In genomic region chr3:4752201-4753072, GRCh38 we compare ENCODE assay signal across 2 cellular contexts.
TF ChIP-seq lines count a peak whose summit lies in the region.

No MANE protein-coding gene starts in this region.

TF ChIP-seq in A549, 52 proteins besides CTCF, POLR2A, EP300 and RAD21 (continued from another document):
- no peak; the same call in none of the 2 replicates for TF ChIP-seq MAX (IDR thresholded peaks at IDR 0.05)
- TF ChIP-seq CEBPB (IDR thresholded peaks at IDR 0.05): 0 out of 4 replicates have a peak, but pooled peaks of 1 of the 2 experiments have one; percentile 3
- TF ChIP-seq SREBF2 (IDR thresholded peaks at IDR 0.05): no peak
- TF ChIP-seq ZNF302 (CRISPR knock-in tag; IDR thresholded peaks at IDR 0.05): no peak
- TF ChIP-seq CBX8 (IDR thresholded peaks at IDR 0.05): no peak
- no peak for TF ChIP-seq ESRRA (IDR thresholded peaks at IDR 0.05; ENCODE audit: borderline replicate concordance, low read length)
- TF ChIP-seq ZSCAN20 (CRISPR knock-in tag; IDR thresholded peaks at IDR 0.05): no peak
- TF ChIP-seq TP53 (CRISPR knock-in tag; IDR thresholded peaks at IDR 0.05): no peak
- TF ChIP-seq USF2 (IDR thresholded peaks at IDR 0.05): no peak
- no peak for TF ChIP-seq BHLHE40 (IDR thresholded peaks at IDR 0.05; ENCODE audit: low read depth, low read length)
- TF ChIP-seq JUN (IDR thresholded peaks at IDR 0.05): peak in 1 of 2 experiments; percentile 25; a peak in 1 of 5 replicates

TF ChIP-seq in HepG2, 621 proteins besides CTCF, POLR2A, EP300 and RAD21 (continued from another document and continues in another):
- TF ChIP-seq ZNF710 (CRISPR knock-in tag; IDR thresholded peaks at IDR 0.05; ENCODE audit: borderline replicate concordance) (no peak), SIN3A (IDR thresholded peaks at IDR 0.05; ENCODE audit: borderline replicate concordance, low read depth, low read length) (no peak), NFAT5 (CRISPR knock-in tag; IDR thresholded peaks at IDR 0.05) (no peak), MBD4 (IDR thresholded peaks at IDR 0.05; ENCODE audit: borderline replicate concordance, low read length) (no peak), PRPF4 (IDR thresholded peaks at IDR 0.05; ENCODE audit: low read depth, low read length, poor library complexity, severe bottlenecking) (no peak), MTF1 (CRISPR knock-in tag; IDR thresholded peaks at IDR 0.05) (no peak), HMGXB3 (CRISPR knock-in tag; IDR thresholded peaks at IDR 0.05; ENCODE audit: borderline replicate concordance) (0 out of 2 replicates have a peak, but pooled peaks have one; percentile 13), NCOA2 (CRISPR knock-in tag; IDR thresholded peaks at IDR 0.05) (peak; percentile 57), ZSCAN31 (CRISPR knock-in tag; IDR thresholded peaks at IDR 0.05; ENCODE audit: low read depth) (no peak; the same call in 1 of the 2 replicates), CREM (IDR thresholded peaks at IDR 0.05) (peak; percentile 60), CREM (CRISPR knock-in tag; IDR thresholded peaks at IDR 0.05) (no peak), ZMAT5 (CRISPR knock-in tag; IDR thresholded peaks at IDR 0.05; ENCODE audit: borderline replicate concordance, low read depth) (no peak), DNMT1 (CRISPR knock-in tag; IDR thresholded peaks at IDR 0.05) (no peak), ZNF556 (CRISPR knock-in tag; IDR thresholded peaks at IDR 0.05; ENCODE audit: borderline replicate concordance) (no peak; the same call in 1 of the 2 replicates), PAXIP1 (CRISPR knock-in tag; conservative IDR thresholded peaks at IDR 0.05) (peak; percentile 92), TBX3 (IDR thresholded peaks at IDR 0.05; ENCODE audit: borderline replicate concordance) (peak; percentile 68), MYNN (CRISPR knock-in tag; IDR thresholded peaks at IDR 0.05; ENCODE audit: low read depth) (no peak), ZNF703 (CRISPR knock-in tag; IDR thresholded peaks at IDR 0.05; ENCODE audit: borderline replicate concordance) (no peak), ZFP1 (CRISPR knock-in tag; IDR thresholded peaks at IDR 0.05) (0 out of 2 replicates have a peak, but pooled peaks have one; percentile 21), MED8 (CRISPR knock-in tag; IDR thresholded peaks at IDR 0.05; ENCODE audit: insufficient replicate concordance) (no peak), SMAD3 (CRISPR knock-in tag; IDR thresholded peaks at IDR 0.05) (no peak; the same call in 1 of the 2 replicates), ARNTL (CRISPR knock-in tag; IDR thresholded peaks at IDR 0.05) (peak; percentile 37; the same call in 1 of the 2 replicates), ZNF619 (CRISPR knock-in tag; IDR thresholded peaks at IDR 0.05) (no peak), CHCHD3 (CRISPR knock-in tag; IDR thresholded peaks at IDR 0.05) (no peak), BRD4 (CRISPR knock-in tag; IDR thresholded peaks at IDR 0.05) (no peak; the same call in 1 of the 2 replicates), ZNF33A (CRISPR knock-in tag; IDR thresholded peaks at IDR 0.05; ENCODE audit: borderline replicate concordance) (no peak), FOXP1 (IDR thresholded peaks at IDR 0.05) (no peak), FOXP1 (CRISPR knock-in tag; IDR thresholded peaks at IDR 0.05) (peak; percentile 58), FOXC1 (CRISPR knock-in tag; IDR thresholded peaks at IDR 0.05; ENCODE audit: borderline replicate concordance) (0 out of 2 replicates have a peak, but pooled peaks have one; percentile 58), ZNF382 (CRISPR knock-in tag; IDR thresholded peaks at IDR 0.05; ENCODE audit: borderline replicate concordance) (no peak), ZNF883 (CRISPR knock-in tag; IDR thresholded peaks at IDR 0.05; ENCODE audit: not compliant biosample characterization) (no peak), KDM6A (CRISPR knock-in tag; IDR thresholded peaks at IDR 0.05; ENCODE audit: low read depth) (peak; percentile 57; the same call in 1 of the 2 replicates), HMGA1 (CRISPR knock-in tag; conservative IDR thresholded peaks at IDR 0.05) (no peak), SP140L (CRISPR knock-in tag; IDR thresholded peaks at IDR 0.05; ENCODE audit: borderline replicate concordance) (no peak), ZNF563 (CRISPR knock-in tag; IDR thresholded peaks at IDR 0.05) (no peak), ZNF432 (CRISPR knock-in tag; IDR thresholded peaks at IDR 0.05; ENCODE audit: borderline replicate concordance) (no peak), KLF13 (CRISPR knock-in tag; IDR thresholded peaks at IDR 0.05) (no peak), NRL (CRISPR knock-in tag; IDR thresholded peaks at IDR 0.05; ENCODE audit: borderline replicate concordance) (0 out of 2 replicates have a peak, but pooled peaks have one; percentile 16), KDM3A (CRISPR knock-in tag; IDR thresholded peaks at IDR 0.05; ENCODE audit: low read depth) (no peak), E2F5 (CRISPR knock-in tag; conservative IDR thresholded peaks at IDR 0.05) (no peak), NR2C2 (CRISPR knock-in tag; IDR thresholded peaks at IDR 0.05; ENCODE audit: borderline replicate concordance) (no peak), ZNF496 (CRISPR knock-in tag; IDR thresholded peaks at IDR 0.05; ENCODE audit: insufficient replicate concordance) (no peak)
